In the genomic region with DNA sequence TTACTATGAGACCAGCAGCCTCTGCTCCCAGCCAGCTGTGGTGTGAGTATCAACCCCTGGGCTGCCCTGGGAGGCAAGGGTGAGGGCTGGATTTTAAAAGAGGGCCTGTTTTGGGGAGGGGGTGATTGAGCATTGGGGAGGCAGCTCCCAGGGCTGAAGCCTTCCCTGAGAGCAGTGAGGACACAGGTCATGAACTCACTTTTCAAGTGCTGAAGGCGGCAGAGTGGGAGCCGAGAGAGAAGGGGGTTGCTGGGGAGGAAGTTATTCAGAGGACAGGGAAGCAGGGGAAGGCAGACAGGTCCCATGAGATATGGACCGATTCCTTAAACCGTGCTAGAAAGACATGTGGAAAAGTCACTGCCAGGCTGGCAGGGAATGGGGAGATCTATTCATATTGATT, we compare ENCODE assay signal across 1 cellular context.
TF ChIP-seq lines count a peak whose summit lies in the region.

No MANE protein-coding gene starts in this region.

TF ChIP-seq in GM12878, 131 proteins besides CTCF, POLR2A, EP300 and RAD21:
- TF ChIP-seq STAT3 (IDR thresholded peaks at IDR 0.05; ENCODE audit: low read depth, low read length): no peak
